In genomic region chr9:76459691-76460635, GRCh38 we compare ENCODE assay signal across 8 cellular contexts. TPM values are rescaled to one million over a fixed set of nuclear protein-coding genes. Genes with fewer than 3 reads are reported as not detected.
DNase-seq lines count a peak whose midpoint lies in the region; ATAC-seq and TF ChIP-seq lines count a peak whose summit lies in the region.

No MANE protein-coding gene starts in this region.

- peak; percentile 26 for DNase-seq in activated naive CD4-positive, alpha-beta T cell treated with anti-CD3 and anti-CD28 coated beads for 36 hours
- DNase-seq in activated naive CD4-positive, alpha-beta T cell treated with Interleukin-2 at 50 U/mL for 16 hours: no peak
- DNase-seq in HuH-7 (ENCODE audit: low spot score) (peak; percentile 64), SHP77 treated with DMSO at 0.1 percent for 48 hours (lab: John Stamatoyannopoulos, UW) (peak; percentile 41), lower lobe of right lung (peak; percentile 59), tibial nerve (ENCODE audit: low spot score in 2 of 2) (no peak), GOT3 (lab: John Stamatoyannopoulos, UW) (no peak)
- peak in 1 of 3 experiments; percentile 9 for DNase-seq in effector memory CD8-positive, alpha-beta T cell

- H3K4me3 ChIP-seq in lower lobe of right lung (peak overlapping the region; percentile 92), tibial nerve (peak overlapping the region; percentile 58 to 85 (median 76))

- peak overlapping the region; percentile 74 for H3K27ac ChIP-seq in lower lobe of right lung
- H3K27ac ChIP-seq in tibial nerve: peak overlapping the region in 2 of 4 donors; percentile 60 to 72

- ATAC-seq in effector memory CD8-positive, alpha-beta T cell (replicated peaks): no peak
- ATAC-seq in lower lobe of right lung: peak; percentile 51 to 57

- no peak for TF ChIP-seq EP300 in tibial nerve (IDR thresholded peaks at IDR 0.05)

- H3K36me3 Mint-ChIP-seq in activated naive CD4-positive, alpha-beta T cell treated with anti-CD3 and anti-CD28 coated beads for 36 hours (ENCODE audit: low read depth): peaks cover 2% of the 10 kb centered on the region
- peaks cover 3% of the 10 kb centered on the region for H3K36me3 Mint-ChIP-seq in effector memory CD8-positive, alpha-beta T cell (ENCODE audit: insufficient read depth)

- 6 to 7% methylated on average over 32 of the region's 32 CpGs for WGBS in tibial nerve, 2 donors

- TF ChIP-seq POLR2A in tibial nerve (IDR thresholded peaks at IDR 0.05): no peak

- no peaks in the 10 kb centered on the region for H3K36me3 ChIP-seq in lower lobe of right lung
- no peaks in the 10 kb centered on the region for H3K36me3 ChIP-seq in tibial nerve

- H3K9me3 ChIP-seq in lower lobe of right lung (no peaks in the 10 kb centered on the region), tibial nerve (no peaks in the 10 kb centered on the region)

- H3K27me3 Mint-ChIP-seq in activated naive CD4-positive, alpha-beta T cell treated with anti-CD3 and anti-CD28 coated beads for 36 hours (ENCODE audit: low read depth): peaks cover 8% of the 10 kb centered on the region
- no peaks in the 10 kb centered on the region for H3K27me3 Mint-ChIP-seq in effector memory CD8-positive, alpha-beta T cell

- no peaks in the 10 kb centered on the region for H3K27me3 ChIP-seq in lower lobe of right lung (ENCODE audit: low read depth)
- H3K27me3 ChIP-seq in tibial nerve: no peaks in the 10 kb centered on the region

- H3K4me3 Mint-ChIP-seq in activated naive CD4-positive, alpha-beta T cell treated with anti-CD3 and anti-CD28 coated beads for 36 hours: peak overlapping the region; percentile 90
- peak overlapping the region; percentile 87 to 99 for H3K4me3 Mint-ChIP-seq in effector memory CD8-positive, alpha-beta T cell

- H3K9me3 Mint-ChIP-seq in activated naive CD4-positive, alpha-beta T cell treated with anti-CD3 and anti-CD28 coated beads for 36 hours: no peaks in the 10 kb centered on the region
- H3K9me3 Mint-ChIP-seq in effector memory CD8-positive, alpha-beta T cell: no peaks in the 10 kb centered on the region

- CTCF ChIA-PET in activated naive CD4-positive, alpha-beta T cell treated with anti-CD3 and anti-CD28 coated beads for 36 hours (lab: Charles Lee): interaction anchor here (0.6 to 2.1 kb wide), 4 partner anchors 11 to 199 kb away, joined by 3 to 6 read pairs (median 4); no protein-coding TSS in a partner anchor

- intact Hi-C loops in activated naive CD4-positive, alpha-beta T cell treated with anti-CD3 and anti-CD28 coated beads for 36 hours (cut with micrococcal nuclease): loop anchor here (1.0 to 2.0 kb wide), 6 partner anchors 19 to 717 kb away; partner anchors contain the start of genes PCSK5, RFK and VPS13A
- intact Hi-C loops in lower lobe of right lung (cut with DNase I): no loop called here

- H3K4me1 Mint-ChIP-seq in activated naive CD4-positive, alpha-beta T cell treated with anti-CD3 and anti-CD28 coated beads for 36 hours (ENCODE audit: low read depth): peaks cover 12% of the 10 kb centered on the region
- peaks cover 17 to 30% of the 10 kb centered on the region in 2 donors for H3K4me1 Mint-ChIP-seq in effector memory CD8-positive, alpha-beta T cell (ENCODE audit: low read depth in 2 of 2)

- TF ChIP-seq CTCF in lower lobe of right lung (IDR thresholded peaks at IDR 0.05) (no peak), tibial nerve (IDR thresholded peaks at IDR 0.05) (no peak)

- peaks cover 16% of the 10 kb centered on the region for H3K4me1 ChIP-seq in lower lobe of right lung
- H3K4me1 ChIP-seq in tibial nerve: peaks cover 0 to 25% (median 0%) of the 10 kb centered on the region in 4 donors

- no peak overlapping the region for H3K27ac Mint-ChIP-seq in activated naive CD4-positive, alpha-beta T cell treated with anti-CD3 and anti-CD28 coated beads for 36 hours
- H3K27ac Mint-ChIP-seq in effector memory CD8-positive, alpha-beta T cell: peak overlapping the region; percentile 2 to 86

RNA-seq across cellular contexts. Expression of gene GCNT1, which starts 1.0 kb away (rescaled TPM):
- under 1 TPM; 0.48 to 0.54 TPM for total RNA-seq in activated naive CD4-positive, alpha-beta T cell treated with anti-CD3 and anti-CD28 coated beads for 36 hours
- total RNA-seq in lower lobe of right lung: 14.4 TPM
- 1 to 10 TPM; 3.1 to 5.7 (median 4.0) TPM for total RNA-seq in tibial nerve

Comparison
In these comparisons a context has a peak if more than half of its experiments do, and no peak if none do; other contexts are left out.
1. DNase-seq: peak in activated naive CD4-positive, alpha-beta T cell treated with anti-CD3 and anti-CD28 coated beads for 36 hours (single experiment), HuH-7 (single experiment), SHP77 treated with DMSO at 0.1 percent for 48 hours (single experiment) and lower lobe of right lung (single experiment); none in activated naive CD4-positive, alpha-beta T cell treated with Interleukin-2 at 50 U/mL for 16 hours (single experiment), tibial nerve (0 of 2) and GOT3 (single experiment).